ENCODE assay signal across 8 cellular contexts in genomic region chr15:60520041-60520824, GRCh38. TPM values are rescaled to one million over a fixed set of nuclear protein-coding genes. Genes with fewer than 3 reads are reported as not detected.
DNase-seq lines count a peak whose midpoint lies in the region; ATAC-seq, FAIRE-seq and TF ChIP-seq lines count a peak whose summit lies in the region.

No MANE protein-coding gene starts in this region.

- peaks cover 14% of the 10 kb centered on the region for H3K36me3 ChIP-seq in CD4-positive, alpha-beta memory T cell (ENCODE audit: insufficient read depth, low read length)
- no peaks in the 10 kb centered on the region for H3K36me3 ChIP-seq in RWPE2 (ENCODE audit: low read depth)

- POLR2A ChIA-PET in CD4-positive, alpha-beta memory T cell (lab: Charles Lee; ENCODE audit: partially characterized antibody): interaction anchor here (0.8 to 2.3 kb wide), 17 partner anchors 8 to 403 kb away, joined by 3 to 20 read pairs (median 6); partner anchors contain the start of gene ICE2

- no peak for TF ChIP-seq CTCF in RWPE2 (IDR thresholded peaks at IDR 0.05; ENCODE audit: poor library complexity, severe bottlenecking)

- peaks cover 25% of the 10 kb centered on the region for H3K4me1 ChIP-seq in CD4-positive, alpha-beta memory T cell (ENCODE audit: insufficient read depth, low read length)
- H3K4me1 ChIP-seq in RWPE2 (ENCODE audit: insufficient read depth, poor library complexity, severe bottlenecking): peaks cover 54% of the 10 kb centered on the region

- CTCF ChIA-PET in CD4-positive, alpha-beta memory T cell (lab: Charles Lee; ENCODE audit: partially characterized antibody): interaction anchor here (0.7 to 5.1 kb wide), 56 partner anchors 9 to 1312 kb away, joined by 3 to 75 read pairs (median 6); no protein-coding TSS in a partner anchor

- no peaks in the 10 kb centered on the region for H3K9me3 ChIP-seq in CD4-positive, alpha-beta memory T cell (ENCODE audit: control insufficient read depth in 1 of 2, low read length in 2 of 2)
- no peaks in the 10 kb centered on the region for H3K9me3 ChIP-seq in RWPE2 (ENCODE audit: severe bottlenecking)

- peak in 1 of 5 donors; percentile 58 for DNase-seq in CD4-positive, alpha-beta memory T cell
- DNase-seq in RWPE2 (ENCODE audit: low spot score): no peak
- DNase-seq in NCI-H82 (lab: John Stamatoyannopoulos, UW): no peak
- DNase-seq in C1 segment of cervical spinal cord (lab: John Stamatoyannopoulos, UW): no peak

- intact Hi-C loops in CD4-positive, alpha-beta memory T cell (cut with micrococcal nuclease): loop anchor here (1.0 to 5.0 kb wide), 5 partner anchors 12 to 769 kb away; no protein-coding TSS in a partner anchor

- H3K4me3 ChIP-seq in CD4-positive, alpha-beta memory T cell (ENCODE audit: low read length in 2 of 2): no peak overlapping the region
- H3K4me3 ChIP-seq in RWPE2 (ENCODE audit: severe bottlenecking): no peak overlapping the region

- peaks cover 42 to 71% (median 56%) of the 10 kb centered on the region in 4 donors for H3K4me1 Mint-ChIP-seq in CD4-positive, alpha-beta memory T cell

- peak overlapping the region; percentile 84 to 90 (median 87) for H3K27ac Mint-ChIP-seq in CD4-positive, alpha-beta memory T cell

- peak overlapping the region in 5 of 8 donors; percentile 33 to 58 (median 43) for H3K4me3 Mint-ChIP-seq in CD4-positive, alpha-beta memory T cell

- peaks cover 30 to 76% of the 10 kb centered on the region in 2 donors for H3K36me3 Mint-ChIP-seq in CD4-positive, alpha-beta memory T cell

- peaks cover 0 to 4% (median 0%) of the 10 kb centered on the region in 8 donors for H3K9me3 Mint-ChIP-seq in CD4-positive, alpha-beta memory T cell

- no peaks in the 10 kb centered on the region for H3K27me3 Mint-ChIP-seq in CD4-positive, alpha-beta memory T cell

- FAIRE-seq in islet of Langerhans (lab: Jason Lieb, UNC): peak; percentile 24

- ATAC-seq in GM21367 (IDR thresholded peaks at IDR 0.05; ENCODE audit: unreplicated experiment): peak; percentile 73
- ATAC-seq in RWPE2 (ENCODE audit: low read depth): peak; percentile 93
- no peak for ATAC-seq in HG03520 (IDR thresholded peaks at IDR 0.05; ENCODE audit: unreplicated experiment)
- no peak for ATAC-seq in HG02588 (IDR thresholded peaks at IDR 0.05; ENCODE audit: unreplicated experiment)

- H3K27ac ChIP-seq in CD4-positive, alpha-beta memory T cell (ENCODE audit: low read depth, low read length): no peak overlapping the region
- H3K27ac ChIP-seq in RWPE2 (ENCODE audit: poor library complexity, severe bottlenecking): peak overlapping the region; percentile 89

- no peaks in the 10 kb centered on the region for H3K27me3 ChIP-seq in CD4-positive, alpha-beta memory T cell (ENCODE audit: insufficient read depth, low read length)
- no peaks in the 10 kb centered on the region for H3K27me3 ChIP-seq in RWPE2 (ENCODE audit: insufficient read depth, poor library complexity, severe bottlenecking)

RNA-seq across cellular contexts. Expression of gene ICE2, which starts 41.3 kb away (rescaled TPM):
- total RNA-seq in CD4-positive, alpha-beta memory T cell: 10 to 100 TPM; 63.7 to 68.4 TPM
- 10 to 100 TPM; 46.5 to 58.7 TPM for polyA plus RNA-seq in CD4-positive, alpha-beta memory T cell

Comparison
In these comparisons a context has a peak if more than half of its experiments do, and no peak if none do; other contexts are left out.
1. ATAC-seq: peak in GM21367 (single experiment) and RWPE2 (single experiment); none in HG03520 (single experiment) and HG02588 (single experiment).